Comparison of ENCODE assay signal across 17 cellular contexts in the genomic region with DNA sequence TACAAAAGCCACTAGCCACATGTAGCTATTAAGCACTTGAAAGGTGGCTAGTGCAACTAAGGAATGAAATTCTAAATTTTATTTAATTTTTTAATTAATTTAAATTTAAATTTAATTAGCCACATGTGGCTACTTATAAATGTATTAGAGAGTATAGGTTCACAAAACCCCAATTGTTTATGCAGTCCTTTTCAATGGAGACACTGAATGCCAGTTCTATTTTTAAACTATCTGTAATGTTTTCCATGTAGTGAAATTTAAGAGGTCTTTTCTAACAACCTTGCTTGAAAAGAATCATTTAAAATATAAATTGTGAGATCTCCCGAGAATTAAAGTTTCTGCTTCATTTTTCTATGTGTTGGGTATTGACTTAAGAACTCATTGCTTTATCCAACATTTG.
DNase-seq lines count a peak whose midpoint lies in the region; ATAC-seq, FAIRE-seq and TF ChIP-seq lines count a peak whose summit lies in the region.
"Had no signal": no experiment of that assay in that cellular context is flagged by ENCODE, and none has a peak within 500 bp of the region (broad histone marks: within the 10 kb centered on the region; RNA-seq: fewer than 3 reads in every experiment).

No MANE protein-coding gene starts in this region.

- no peaks in the 10 kb centered on the region for H3K27me3 Mint-ChIP-seq in WTC11 (ENCODE audit: low read depth)
- no peaks in the 10 kb centered on the region for H3K27me3 Mint-ChIP-seq in neural crest cell (ENCODE audit: low read depth)
- H3K27me3 Mint-ChIP-seq: CD8-positive, alpha-beta memory T cell had no signal

- peak; percentile 64 for ATAC-seq in left ventricle myocardium superior
- no peak for ATAC-seq in WTC11
- no peak for ATAC-seq in HG02852 (IDR thresholded peaks at IDR 0.05; ENCODE audit: unreplicated experiment)
- ATAC-seq: HepG2 had no signal

- H3K27me3 ChIP-seq in ascending aorta: no peaks in the 10 kb centered on the region
- H3K27me3 ChIP-seq: BE2C had no signal

- peaks cover 0 to 8% of the 10 kb centered on the region in 2 donors for H3K9me3 ChIP-seq in ascending aorta
- H3K9me3 ChIP-seq: BE2C, Caco-2 had no signal

- H3K9me3 Mint-ChIP-seq in WTC11: peaks cover 6% of the 10 kb centered on the region; the same call in 1 of the 2 replicates
- peaks cover 7% of the 10 kb centered on the region for H3K9me3 Mint-ChIP-seq in neural crest cell
- H3K9me3 Mint-ChIP-seq: HFFc6 had no signal

- no peak overlapping the region for H3K27ac ChIP-seq in ascending aorta

- TF ChIP-seq CTCF in WTC11 (IDR thresholded peaks at IDR 0.05): no peak
- no peak for TF ChIP-seq CTCF in neural crest cell (conservative IDR thresholded peaks at IDR 0.05)
- TF ChIP-seq CTCF in ascending aorta (IDR thresholded peaks at IDR 0.05): no peak

- no peak for TF ChIP-seq POLR2A in GM12892 (IDR thresholded peaks at IDR 0.05; ENCODE audit: low read depth, low read length)

- peaks cover 10% of the 10 kb centered on the region for H3K4me1 Mint-ChIP-seq in WTC11
- H3K4me1 Mint-ChIP-seq in neural crest cell: peaks cover 42% of the 10 kb centered on the region

- H3K36me3 Mint-ChIP-seq in WTC11 (0 out of 2 replicates have a peak, but pooled peaks cover 5% of the 10 kb centered on the region), neural crest cell (ENCODE audit: low read depth) (peaks cover 8% of the 10 kb centered on the region)

- POLR2A ChIA-PET in WTC11 (lab: Charles Lee): no interaction called here

- peaks cover 0 to 3% of the 10 kb centered on the region in 2 donors for H3K4me1 ChIP-seq in ascending aorta

- H3K27ac Mint-ChIP-seq in WTC11 (0 out of 2 replicates have a peak overlapping the region, but pooled peaks have one; percentile 7), neural crest cell (ENCODE audit: unreplicated experiment) (no peak overlapping the region)
- H3K27ac Mint-ChIP-seq: HFFc6 had no signal

- H3K4me3 Mint-ChIP-seq in WTC11 (no peak overlapping the region), neural crest cell (peak overlapping the region; percentile 32)
- H3K4me3 Mint-ChIP-seq: CD8-positive, alpha-beta memory T cell; HFFc6 had no signal

- no peak overlapping the region for H3K4me3 ChIP-seq in ascending aorta

- intact Hi-C loops in left ventricle myocardium superior (cut with micrococcal nuclease) (loop anchor here (10.0 kb wide), 1 partner anchor 157 kb away; the partner anchor contains the start of gene SLC10A7), cardiac septum (cut with DNase I) (no loop called here), ascending aorta (cut with DNase I) (no loop called here)

- DNase-seq in left ventricle myocardium superior: no peak
- no peak for DNase-seq in cardiac septum (ENCODE audit: low spot score)
- DNase-seq in WTC11 (ENCODE audit: low spot score): no peak
- DNase-seq in neural crest cell (ENCODE audit: low read depth, low spot score): no peak
- DNase-seq in ascending aorta (ENCODE audit: low spot score in 2 of 2): no peak
- no peak for DNase-seq in GM12892 (ENCODE audit: insufficient read length)
- DNase-seq: Caco-2; CD8-positive, alpha-beta memory T cell; DND-41; GDM1; HCEC 1CT; HFFc6 had no signal

- H3K36me3 ChIP-seq in ascending aorta: no peaks in the 10 kb centered on the region
- H3K36me3 ChIP-seq: BE2C had no signal

- CTCF ChIA-PET in WTC11 (lab: Charles Lee): no interaction called here

- FAIRE-seq in GM12892 (lab: Jason Lieb, UNC): no peak
- FAIRE-seq: A204.1, HepG2, HTR-8/SVneo had no signal

TF ChIP-seq in WTC11, 78 proteins besides CTCF, POLR2A, EP300 and RAD21:
- TF ChIP-seq ESRRA (CRISPR knock-in tag; IDR thresholded peaks at IDR 0.05; ENCODE audit: borderline replicate concordance) (no peak), GABPB1 (CRISPR knock-in tag; IDR thresholded peaks at IDR 0.05) (no peak), CBFB (CRISPR knock-in tag; IDR thresholded peaks at IDR 0.05; ENCODE audit: low read depth) (no peak), NR2C2 (CRISPR knock-in tag; IDR thresholded peaks at IDR 0.05) (no peak), ZNF671 (CRISPR knock-in tag; IDR thresholded peaks at IDR 0.05) (no peak)
